1 cellular context compared by ENCODE assay signal in genomic region chr15:78988361-78988911, GRCh38.
A peak's percentile ranks its signal among the peaks of the same experiment; 100 is the strongest.
TF ChIP-seq lines count a peak whose summit lies in the region.

No MANE protein-coding gene starts in this region.

TF ChIP-seq in HepG2, 621 proteins besides CTCF, POLR2A, EP300 and RAD21 (continued from another document):
- TF ChIP-seq SATB2 (CRISPR knock-in tag; IDR thresholded peaks at IDR 0.05) = no peak
- TF ChIP-seq ZNF558 (CRISPR knock-in tag; IDR thresholded peaks at IDR 0.05; ENCODE audit: borderline replicate concordance) = peak; percentile 68; the same call in 1 of the 2 replicates
- TF ChIP-seq JUNB (CRISPR knock-in tag; IDR thresholded peaks at IDR 0.05; ENCODE audit: borderline replicate concordance) = peak; percentile 79
- no peak for TF ChIP-seq ATF7-NPFF (CRISPR knock-in tag; IDR thresholded peaks at IDR 0.05; ENCODE audit: low read depth)
- no peak for TF ChIP-seq ZNF549 (CRISPR knock-in tag; IDR thresholded peaks at IDR 0.05)
- no peak; the same call in 1 of the 2 replicates for TF ChIP-seq ATF6 (CRISPR knock-in tag; conservative IDR thresholded peaks at IDR 0.05)
- peak; percentile 97 for TF ChIP-seq MYC (CRISPR knock-in tag; IDR thresholded peaks at IDR 0.05; ENCODE audit: borderline replicate concordance)
- TF ChIP-seq CENPX (CRISPR knock-in tag; IDR thresholded peaks at IDR 0.05) = no peak
- TF ChIP-seq SP4 (CRISPR knock-in tag; IDR thresholded peaks at IDR 0.05) = peak; percentile 24; the same call in 1 of the 2 replicates
- TF ChIP-seq NR2C2 (CRISPR knock-in tag; IDR thresholded peaks at IDR 0.05; ENCODE audit: borderline replicate concordance) = 0 out of 2 replicates have a peak, but pooled peaks have one; percentile 41
- TF ChIP-seq MAX (IDR thresholded peaks at IDR 0.05) = peak; percentile 97
- peak in 1 of 2 experiments; percentile 40; a peak in 1 of 4 replicates for TF ChIP-seq REST (IDR thresholded peaks at IDR 0.05; ENCODE audit: borderline replicate concordance in 1 of 2, low read depth in 1 of 2, low read length in 2 of 2)
- TF ChIP-seq RELA (CRISPR knock-in tag; IDR thresholded peaks at IDR 0.05) = no peak
- TF ChIP-seq KDM5A (IDR thresholded peaks at IDR 0.05; ENCODE audit: borderline replicate concordance, low read length) = no peak; the same call in 1 of the 2 replicates
- TF ChIP-seq SIN3B (IDR thresholded peaks at IDR 0.05; ENCODE audit: low read length) = no peak
- TF ChIP-seq PHF20 (CRISPR knock-in tag; IDR thresholded peaks at IDR 0.05) = peak; percentile 58; the same call in 1 of the 2 replicates
- TF ChIP-seq ZNF737 (CRISPR knock-in tag; IDR thresholded peaks at IDR 0.05; ENCODE audit: borderline replicate concordance) = no peak
- TF ChIP-seq ZNF766 (CRISPR knock-in tag; IDR thresholded peaks at IDR 0.05; ENCODE audit: borderline replicate concordance) = no peak; the same call in 1 of the 2 replicates
- peak; percentile 89 for TF ChIP-seq SALL1 (CRISPR knock-in tag; IDR thresholded peaks at IDR 0.05)
- TF ChIP-seq ZNF121 (CRISPR knock-in tag; IDR thresholded peaks at IDR 0.05) = peak; percentile 84
- TF ChIP-seq TERF1 (CRISPR knock-in tag; IDR thresholded peaks at IDR 0.05) = no peak
- no peak for TF ChIP-seq NFRKB (IDR thresholded peaks at IDR 0.05)
- no peak for TF ChIP-seq HOXA9 (CRISPR knock-in tag; IDR thresholded peaks at IDR 0.05; ENCODE audit: borderline replicate concordance)
- no peak; the same call in 1 of the 2 replicates for TF ChIP-seq ZNF816 (CRISPR knock-in tag; IDR thresholded peaks at IDR 0.05; ENCODE audit: borderline replicate concordance)
- TF ChIP-seq ZBTB8A (CRISPR knock-in tag; IDR thresholded peaks at IDR 0.05; ENCODE audit: borderline replicate concordance, low read depth) = no peak
- TF ChIP-seq SKIL (CRISPR knock-in tag; IDR thresholded peaks at IDR 0.05; ENCODE audit: borderline replicate concordance) = no peak; the same call in 1 of the 2 replicates
- TF ChIP-seq ZNF407 (CRISPR knock-in tag; IDR thresholded peaks at IDR 0.05; ENCODE audit: not compliant biosample characterization) = peak; percentile 65
- TF ChIP-seq ZNF468 (CRISPR knock-in tag; IDR thresholded peaks at IDR 0.05) = no peak
- TF ChIP-seq ZNF878 (CRISPR knock-in tag; IDR thresholded peaks at IDR 0.05) = peak; percentile 92
TF ChIP-seq in HepG2: peak in this region for 284.
